8 cellular contexts compared by ENCODE assay signal in the genomic region with DNA sequence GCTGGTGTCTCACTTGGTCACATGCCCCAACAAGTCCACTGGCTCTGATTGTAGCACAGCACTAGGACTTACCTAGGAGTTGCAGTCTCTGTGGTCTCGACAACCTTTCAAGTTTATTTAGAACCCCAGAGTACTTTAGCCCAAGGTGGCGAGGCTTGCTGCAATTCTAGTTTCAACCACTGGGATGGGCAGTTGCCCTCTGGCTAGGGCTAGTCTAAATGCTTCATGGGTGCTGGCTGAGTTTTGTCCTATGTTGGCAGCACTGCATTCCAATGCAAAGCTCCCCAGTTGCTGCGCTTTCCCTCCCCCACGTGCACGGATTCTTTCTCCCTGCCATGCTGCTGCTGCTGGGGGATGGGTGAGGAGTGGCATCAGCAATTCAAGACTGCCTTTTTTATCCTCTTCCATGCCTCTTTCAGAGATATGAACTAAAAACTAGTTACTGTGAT.
DNase-seq lines count a peak whose midpoint lies in the region; ATAC-seq and TF ChIP-seq lines count a peak whose summit lies in the region.

No MANE protein-coding gene starts in this region.

- no peak overlapping the region for H3K27ac ChIP-seq in smooth muscle cell (ENCODE audit: low read depth)

- no peaks in the 10 kb centered on the region for H3K9me3 ChIP-seq in smooth muscle cell (replicated peaks; ENCODE audit: low read depth)

- H3K79me2 ChIP-seq in smooth muscle cell (ENCODE audit: low read depth), result no peaks in the 10 kb centered on the region

- peak overlapping the region; percentile 4 for H3K4me2 ChIP-seq in smooth muscle cell

- intact Hi-C loops in activated CD4-positive, alpha-beta T cell treated with anti-CD3 and anti-CD28 coated beads, Interleukin-2, amount 10 ng/mL, durations not matched to agents 24 days and 14 days (cut with micrococcal nuclease), result no loop called here

- H3K36me3 ChIP-seq in smooth muscle cell (ENCODE audit: low read depth), result no peaks in the 10 kb centered on the region

- no peaks in the 10 kb centered on the region for H4K20me1 ChIP-seq in smooth muscle cell (ENCODE audit: low read depth)

- H3K27ac Mint-ChIP-seq in activated CD4-positive, alpha-beta T cell treated with anti-CD3 and anti-CD28 coated beads, Interleukin-2, amount 10 ng/mL, durations not matched to agents 24 days and 14 days, result no peak overlapping the region

- no peaks in the 10 kb centered on the region for H3F3A ChIP-seq in smooth muscle cell (ENCODE audit: low read depth)

- no peak overlapping the region for H2AFZ ChIP-seq in smooth muscle cell (ENCODE audit: low read depth)

- no peak overlapping the region for H3K4me3 Mint-ChIP-seq in activated CD4-positive, alpha-beta T cell treated with anti-CD3 and anti-CD28 coated beads, Interleukin-2, amount 10 ng/mL, durations not matched to agents 24 days and 14 days

- H3K36me3 Mint-ChIP-seq in activated CD4-positive, alpha-beta T cell treated with anti-CD3 and anti-CD28 coated beads, Interleukin-2, amount 10 ng/mL, durations not matched to agents 24 days and 14 days (ENCODE audit: low read depth), result peaks cover 26% of the 10 kb centered on the region

- DNase-seq in activated CD4-positive, alpha-beta T cell treated with anti-CD3 and anti-CD28 coated beads, Interleukin-2, amount 10 ng/mL, durations not matched to agents 24 days and 14 days, result peak; percentile 62
- DNase-seq in activated CD4-positive, alpha-beta T cell treated with anti-CD3 and anti-CD28 coated beads, Interleukin-2, amount 50 U/mL, for 4 hours, result no peak
- DNase-seq in NCI-H2107 (lab: John Stamatoyannopoulos, UW), result peak; percentile 15
- no peak for DNase-seq in epithelial cell of proximal tubule (ENCODE audit: low read depth)
- no peak for DNase-seq in smooth muscle cell (lab: John Stamatoyannopoulos, UW; ENCODE audit: unreplicated experiment)
- no peak for DNase-seq in activated naive CD4-positive, alpha-beta T cell treated with Interleukin-2 at 50 U/mL for 16 hours

- H3K9ac ChIP-seq in smooth muscle cell (ENCODE audit: low read depth), result no peak overlapping the region

- no peaks in the 10 kb centered on the region for H3K4me1 Mint-ChIP-seq in activated CD4-positive, alpha-beta T cell treated with anti-CD3 and anti-CD28 coated beads, Interleukin-2, amount 10 ng/mL, durations not matched to agents 24 days and 14 days

- 43% methylated on average over 5 of the region's 5 CpGs for WGBS in smooth muscle cell (ENCODE audit: low lambda C conversion rate)

- peak; percentile 55 for TF ChIP-seq CTCF in epithelial cell of proximal tubule (conservative IDR thresholded peaks at IDR 0.05; ENCODE audit: low read depth, low read length)
- peak; percentile 30 for TF ChIP-seq CTCF in smooth muscle cell (IDR thresholded peaks at IDR 0.05; ENCODE audit: borderline replicate concordance, insufficient read depth, poor library complexity, severe bottlenecking)

- H3K9me3 Mint-ChIP-seq in activated CD4-positive, alpha-beta T cell treated with anti-CD3 and anti-CD28 coated beads, Interleukin-2, amount 10 ng/mL, durations not matched to agents 24 days and 14 days, result no peaks in the 10 kb centered on the region

- no peaks in the 10 kb centered on the region for H3K27me3 ChIP-seq in smooth muscle cell (ENCODE audit: low read depth)

- H3K27me3 Mint-ChIP-seq in activated CD4-positive, alpha-beta T cell treated with anti-CD3 and anti-CD28 coated beads, Interleukin-2, amount 10 ng/mL, durations not matched to agents 24 days and 14 days, result no peaks in the 10 kb centered on the region

- H3K4me3 ChIP-seq in epithelial cell of proximal tubule (ENCODE audit: low read depth, low read length) (no peak overlapping the region), smooth muscle cell (no peak overlapping the region)

- H3K4me1 ChIP-seq in smooth muscle cell (ENCODE audit: low read depth), result peaks cover 15% of the 10 kb centered on the region

- ATAC-seq in HG03108 (IDR thresholded peaks at IDR 0.05; ENCODE audit: unreplicated experiment) (no peak), GM19455 (IDR thresholded peaks at IDR 0.05; ENCODE audit: unreplicated experiment) (no peak)

Comparison
In these comparisons a context has a peak if more than half of its experiments do, and no peak if none do; other contexts are left out.
1. DNase-seq: peak in activated CD4-positive, alpha-beta T cell treated with anti-CD3 and anti-CD28 coated beads, Interleukin-2, amount 10 ng/mL, durations not matched to agents 24 days and 14 days (single experiment) and NCI-H2107 (single experiment); none in activated CD4-positive, alpha-beta T cell treated with anti-CD3 and anti-CD28 coated beads, Interleukin-2, amount 50 U/mL, for 4 hours (0 of 2), epithelial cell of proximal tubule (single experiment), smooth muscle cell (single experiment) and activated naive CD4-positive, alpha-beta T cell treated with Interleukin-2 at 50 U/mL for 16 hours (single experiment).